ENCODE assay signal across 8 cellular contexts in genomic region chr1:150562384-150563339, GRCh38. TPM values are rescaled to one million over a fixed set of nuclear protein-coding genes. Genes with fewer than 3 reads are reported as not detected.
A peak's percentile ranks its signal among the peaks of the same experiment; 100 is the strongest.
DNase-seq lines count a peak whose midpoint lies in the region; ATAC-seq and TF ChIP-seq lines count a peak whose summit lies in the region.

No MANE protein-coding gene starts in this region.

- H3K9me3 Mint-ChIP-seq in CD4-positive, CD25-positive, alpha-beta regulatory T cell = no peaks in the 10 kb centered on the region
- H3K9me3 Mint-ChIP-seq in activated CD8-positive, alpha-beta memory T cell treated with anti-CD3 and anti-CD28 coated beads, Interleukin-2, amount 10 ng/mL, durations not matched to agents 7 days and 5 days (ENCODE audit: low read depth) = no peaks in the 10 kb centered on the region

- peak overlapping the region; percentile 99 for H3K4ac ChIP-seq in IMR-90 (ENCODE audit: low read depth, low read length)

- no peak for TF ChIP-seq CTCF in IMR-90 (conservative IDR thresholded peaks at IDR 0.05; ENCODE audit: low read depth, low read length)

- dilution Hi-C loops in IMR-90 (cut with HindIII; ENCODE audit: low sequenced_read_pairs, unreplicated experiment) = no loop called here

- H3K4me1 Mint-ChIP-seq in CD4-positive, CD25-positive, alpha-beta regulatory T cell = peaks cover 17 to 71% (median 45%) of the 10 kb centered on the region in 4 donors
- H3K4me1 Mint-ChIP-seq in activated CD8-positive, alpha-beta memory T cell treated with anti-CD3 and anti-CD28 coated beads, Interleukin-2, amount 10 ng/mL, durations not matched to agents 7 days and 5 days = peaks cover 62% of the 10 kb centered on the region

- H4K91ac ChIP-seq in IMR-90 (ENCODE audit: insufficient read depth, low read depth, low read length) = peak overlapping the region; percentile 98

- H3K9me3 ChIP-seq in CD4-positive, CD25-positive, alpha-beta regulatory T cell (ENCODE audit: control insufficient read depth in 2 of 2, low read length in 2 of 2) = no peaks in the 10 kb centered on the region
- H3K9me3 ChIP-seq in IMR-90 (ENCODE audit: control insufficient read depth, insufficient read depth, low read length) = no peaks in the 10 kb centered on the region
- no peaks in the 10 kb centered on the region for H3K9me3 ChIP-seq in skeletal muscle satellite cell (replicated peaks; ENCODE audit: low read length)

- CTCF ChIA-PET in IMR-90 (lab: Yijun Ruan, JAX) = interaction anchor here (1.1 to 2.2 kb wide), 2 partner anchors 57 to 59 kb away, joined by 5 to 17 read pairs; no protein-coding TSS in a partner anchor
- CTCF ChIA-PET in activated CD8-positive, alpha-beta memory T cell treated with anti-CD3 and anti-CD28 coated beads, Interleukin-2, amount 10 ng/mL, durations not matched to agents 7 days and 5 days (lab: Charles Lee) = interaction anchor here (1.1 to 12.0 kb wide), 10 partner anchors 12 to 443 kb away, joined by 3 to 297 read pairs (median 6); partner anchors contain the start of genes ENSA and MCL1

- peak overlapping the region; percentile 95 for H3K27ac ChIP-seq in CD4-positive, CD25-positive, alpha-beta regulatory T cell (ENCODE audit: insufficient read depth, low read length, poor library complexity, severe bottlenecking)
- peak overlapping the region; percentile 96 for H3K27ac ChIP-seq in IMR-90 (ENCODE audit: insufficient read depth, low read length)

- H3K27me3 ChIP-seq in CD4-positive, CD25-positive, alpha-beta regulatory T cell (ENCODE audit: control insufficient read depth, insufficient read depth, low read length) = no peaks in the 10 kb centered on the region
- no peaks in the 10 kb centered on the region for H3K27me3 ChIP-seq in IMR-90 (ENCODE audit: control insufficient read depth, insufficient read depth, low read length)
- H3K27me3 ChIP-seq in skeletal muscle satellite cell (ENCODE audit: control insufficient read depth, insufficient read depth, low read length) = no peaks in the 10 kb centered on the region

- no peaks in the 10 kb centered on the region for H3K36me3 ChIP-seq in CD4-positive, CD25-positive, alpha-beta regulatory T cell (ENCODE audit: control insufficient read depth, insufficient read depth, low read length)
- no peaks in the 10 kb centered on the region for H3K36me3 ChIP-seq in IMR-90 (ENCODE audit: control insufficient read depth, insufficient read depth, low read length)
- H3K36me3 ChIP-seq in skeletal muscle satellite cell (ENCODE audit: insufficient read depth, low read length) = no peaks in the 10 kb centered on the region

- H3K9ac ChIP-seq in IMR-90 (ENCODE audit: low read depth, low read length) = peak overlapping the region; percentile 47
- H3K9ac ChIP-seq in skeletal muscle satellite cell (ENCODE audit: low read depth, low read length) = peak overlapping the region; percentile 97

- peak; percentile 53 to 93 (median 65) for DNase-seq in CD4-positive, CD25-positive, alpha-beta regulatory T cell
- DNase-seq in IMR-90 (no peak), fibroblast of gingiva (ENCODE audit: low read depth) (peak; percentile 14), middle frontal gyrus (ENCODE audit: extremely low spot score, low spot score) (no peak), NCI-H82 (lab: John Stamatoyannopoulos, UW) (no peak)
- peak; percentile 89 for DNase-seq in activated CD8-positive, alpha-beta memory T cell treated with anti-CD3 and anti-CD28 coated beads, Interleukin-2, amount 10 ng/mL, durations not matched to agents 7 days and 5 days

- peak; percentile 15; the same call in 1 of the 2 replicates for TF ChIP-seq POLR2A in IMR-90 (IDR thresholded peaks at IDR 0.05; ENCODE audit: low read depth, low read length)

- H3K27me3 Mint-ChIP-seq in CD4-positive, CD25-positive, alpha-beta regulatory T cell = no peaks in the 10 kb centered on the region
- no peaks in the 10 kb centered on the region for H3K27me3 Mint-ChIP-seq in activated CD8-positive, alpha-beta memory T cell treated with anti-CD3 and anti-CD28 coated beads, Interleukin-2, amount 10 ng/mL, durations not matched to agents 7 days and 5 days

- H3K9me1 ChIP-seq in IMR-90 (ENCODE audit: insufficient read depth, low read length) = peaks cover 28% of the 10 kb centered on the region

- H3K23ac ChIP-seq in IMR-90 (ENCODE audit: low read depth, low read length) = peak overlapping the region; percentile 89

- peak overlapping the region; percentile 82 for H4K5ac ChIP-seq in IMR-90 (ENCODE audit: low read depth, low read length)

- 18% methylated on average over 4 of the region's 4 CpGs; no CpG with 5 or more reads in 1 of the 2 experiments for WGBS in IMR-90 (ENCODE audit: extremely low coverage in 2 of 2, insufficient read length in 1 of 2), 2 experiments

- TF ChIP-seq RAD21 in IMR-90 (IDR thresholded peaks at IDR 0.05; ENCODE audit: low read length) = no peak

- peak overlapping the region; percentile 90 for H3K4me3 ChIP-seq in CD4-positive, CD25-positive, alpha-beta regulatory T cell (ENCODE audit: low read depth, low read length)
- H3K4me3 ChIP-seq in IMR-90 (ENCODE audit: insufficient read depth, low read depth, low read length) (no peak overlapping the region), skeletal muscle satellite cell (ENCODE audit: low read length) (peak overlapping the region; percentile 67)

- H3K36me3 Mint-ChIP-seq in CD4-positive, CD25-positive, alpha-beta regulatory T cell = peaks cover 5% of the 10 kb centered on the region
- H3K36me3 Mint-ChIP-seq in activated CD8-positive, alpha-beta memory T cell treated with anti-CD3 and anti-CD28 coated beads, Interleukin-2, amount 10 ng/mL, durations not matched to agents 7 days and 5 days = peaks cover 8% of the 10 kb centered on the region

- peak overlapping the region; percentile 88 to 100 (median 96) for H3K4me3 Mint-ChIP-seq in CD4-positive, CD25-positive, alpha-beta regulatory T cell
- H3K4me3 Mint-ChIP-seq in activated CD8-positive, alpha-beta memory T cell treated with anti-CD3 and anti-CD28 coated beads, Interleukin-2, amount 10 ng/mL, durations not matched to agents 7 days and 5 days = peak overlapping the region; percentile 87

- H2BK20ac ChIP-seq in IMR-90 (ENCODE audit: low read depth, low read length) = peak overlapping the region; percentile 97

- H2AFZ ChIP-seq in IMR-90 (replicated peaks; ENCODE audit: low read length, poor library complexity) = peak overlapping the region; percentile 96

- intact Hi-C loops in IMR-90 (cut with micrococcal nuclease) = loop anchor here (5.0 to 10.0 kb wide), 6 partner anchors 75 to 442 kb away; partner anchors contain the start of genes ARNT, CA14, GOLPH3L and MINDY1

- peak overlapping the region; percentile 93 for H2AK5ac ChIP-seq in IMR-90 (ENCODE audit: low read depth, low read length)

- peak overlapping the region; percentile 99 to 100 (median 99) for H3K27ac Mint-ChIP-seq in CD4-positive, CD25-positive, alpha-beta regulatory T cell
- peak overlapping the region; percentile 100 for H3K27ac Mint-ChIP-seq in activated CD8-positive, alpha-beta memory T cell treated with anti-CD3 and anti-CD28 coated beads, Interleukin-2, amount 10 ng/mL, durations not matched to agents 7 days and 5 days

- H3K18ac ChIP-seq in IMR-90 (ENCODE audit: low read depth, low read length) = peak overlapping the region; percentile 78

- peak overlapping the region; percentile 96 for H2AK9ac ChIP-seq in IMR-90 (replicated peaks; ENCODE audit: low read depth, low read length, poor library complexity)

- H3K56ac ChIP-seq in IMR-90 (ENCODE audit: extremely low read depth, insufficient read depth, low read length) = peak overlapping the region; percentile 85; the same call in 1 of the 2 replicates

- H3K4me2 ChIP-seq in IMR-90 (ENCODE audit: low read depth, low read length) = peak overlapping the region; percentile 43
- peak overlapping the region; percentile 87 for H3K4me2 ChIP-seq in skeletal muscle satellite cell (ENCODE audit: low read length)

- H2BK5ac ChIP-seq in IMR-90 (ENCODE audit: low read depth, low read length, poor library complexity, severe bottlenecking) = peak overlapping the region; percentile 96

- peak overlapping the region; percentile 90; the same call in 2 of the 3 replicates for H2BK15ac ChIP-seq in IMR-90 (ENCODE audit: low read depth, low read length)

- H3K79me1 ChIP-seq in IMR-90 (ENCODE audit: low read depth in 1 of 2, low read length in 2 of 2) = peaks cover 12 to 84% of the 10 kb centered on the region in 2 experiments

- peak; percentile 5 to 8 for ATAC-seq in CD4-positive, CD25-positive, alpha-beta regulatory T cell (ENCODE audit: low read depth in 2 of 2)
- ATAC-seq in GM21367 (IDR thresholded peaks at IDR 0.05; ENCODE audit: unreplicated experiment) (peak; percentile 25), IMR-90 (ENCODE audit: low read depth) (no peak)
- ATAC-seq in activated CD8-positive, alpha-beta memory T cell treated with anti-CD3 and anti-CD28 coated beads, Interleukin-2, amount 10 ng/mL, durations not matched to agents 7 days and 5 days = peak; percentile 1

- H3K4me1 ChIP-seq in CD4-positive, CD25-positive, alpha-beta regulatory T cell (ENCODE audit: control insufficient read depth, insufficient read depth, low read length, poor library complexity, severe bottlenecking) = peaks cover 81% of the 10 kb centered on the region
- peaks cover 34% of the 10 kb centered on the region for H3K4me1 ChIP-seq in IMR-90 (ENCODE audit: control insufficient read depth, insufficient read depth, low read length)
- H3K4me1 ChIP-seq in skeletal muscle satellite cell (ENCODE audit: control insufficient read depth, insufficient read depth, low read length) = peaks cover 65% of the 10 kb centered on the region

- H4K8ac ChIP-seq in IMR-90 (ENCODE audit: low read depth in 2 of 2, low read length in 2 of 2) = peak overlapping the region; percentile 90 to 97

- peak overlapping the region; percentile 98 for H2BK120ac ChIP-seq in IMR-90 (ENCODE audit: low read depth, low read length)

- peaks cover 33% of the 10 kb centered on the region for H4K20me1 ChIP-seq in IMR-90 (ENCODE audit: insufficient read depth, low read length)

- in situ Hi-C loops in IMR-90 (cut with MboI; ENCODE audit: low sequenced_read_pairs) = loop anchor here (10.0 kb wide), 1 partner anchor 242 kb away; the partner anchor contains the start of gene CTSK

- POLR2A ChIA-PET in IMR-90 (lab: Charles Lee; ENCODE audit: unreplicated experiment) = interaction anchor here (0.5 to 3.0 kb wide), 6 partner anchors 8 to 511 kb away, joined by 3 to 18 read pairs (median 6); partner anchors contain the start of gene MCL1

- BruUV-seq in IMR-90 (replicated peaks; lab: Mats Ljungman, UMichigan) = no TSS peak

- peak overlapping the region; percentile 61 for H3K14ac ChIP-seq in IMR-90 (replicated peaks; ENCODE audit: low read depth, low read length)

RNA-seq across cellular contexts. Expression of gene ADAMTSL4, which starts 13.5 kb away (rescaled TPM):
- 0.12 TPM for total RNA-seq in CD4-positive, CD25-positive, alpha-beta regulatory T cell
- polyA plus RNA-seq in CD4-positive, CD25-positive, alpha-beta regulatory T cell = under 1 TPM in 1 of 4 donors, not detected in 3; 0.22 TPM
- 0.54 and 0.56 TPM in 2 replicates for total RNA-seq in IMR-90 (2012; rRNA removed)
- polyA plus RNA-seq in IMR-90 (2012; rRNA removed) = 11.3 and 12.2 TPM in 2 replicates
- polyA plus RNA-seq in IMR-90 (2012; cell fraction: cytosol; rRNA removed) = 7.9 and 11.9 TPM in 2 replicates
- polyA plus RNA-seq in IMR-90 (2012; cell fraction: nucleus; rRNA removed; ENCODE audit: low replicate concordance) = 44.4 and 63.5 TPM in 2 replicates
- under 1 TPM; 0.18 to 0.35 TPM for total RNA-seq in activated CD8-positive, alpha-beta memory T cell treated with anti-CD3 and anti-CD28 coated beads, Interleukin-2, amount 10 ng/mL, durations not matched to agents 7 days and 5 days
- 12.9 and 14.6 TPM in 2 replicates for total RNA-seq in skeletal muscle satellite cell (2012; rRNA removed)

RNA-seq across cellular contexts. Expression of gene MCL1, which starts 16.7 kb away (rescaled TPM):
- total RNA-seq in CD4-positive, CD25-positive, alpha-beta regulatory T cell = 764 TPM
- polyA plus RNA-seq in CD4-positive, CD25-positive, alpha-beta regulatory T cell = 100 to 1,000 TPM; 167 to 209 (median 178) TPM
- 142 and 212 TPM in 2 replicates for total RNA-seq in IMR-90 (2012; rRNA removed)
- 79.5 and 88.4 TPM in 2 replicates for polyA plus RNA-seq in IMR-90 (2012; rRNA removed)
- 32.7 and 42.7 TPM in 2 replicates for polyA plus RNA-seq in IMR-90 (2012; cell fraction: cytosol; rRNA removed)
- polyA plus RNA-seq in IMR-90 (2012; cell fraction: nucleus; rRNA removed; ENCODE audit: low replicate concordance) = 327 and 737 TPM in 2 replicates
- 100 to 1,000 TPM; 373 to 408 TPM for total RNA-seq in activated CD8-positive, alpha-beta memory T cell treated with anti-CD3 and anti-CD28 coated beads, Interleukin-2, amount 10 ng/mL, durations not matched to agents 7 days and 5 days
- total RNA-seq in skeletal muscle satellite cell (2012; rRNA removed) = 285 and 293 TPM in 2 replicates

RNA-seq across cellular contexts. Expression of gene FALEC, which starts 47.1 kb away (rescaled TPM):
- total RNA-seq in CD4-positive, CD25-positive, alpha-beta regulatory T cell = not detected
- under 1 TPM in 1 of 4 donors, not detected in 3; 0.42 TPM for polyA plus RNA-seq in CD4-positive, CD25-positive, alpha-beta regulatory T cell
- not detected in 2 replicates for total RNA-seq in IMR-90 (2012; rRNA removed)
- 0.26 TPM in 1 of 2 replicates, not detected in the other for polyA plus RNA-seq in IMR-90 (2012; rRNA removed)
- polyA plus RNA-seq in IMR-90 (2012; cell fraction: cytosol; rRNA removed) = 0.12 TPM in 1 of 2 replicates, not detected in the other
- polyA plus RNA-seq in IMR-90 (2012; cell fraction: nucleus; rRNA removed; ENCODE audit: low replicate concordance) = not detected in 2 replicates
- under 1 TPM in 1 of 2 experiments, not detected in 1; 0.59 TPM for total RNA-seq in activated CD8-positive, alpha-beta memory T cell treated with anti-CD3 and anti-CD28 coated beads, Interleukin-2, amount 10 ng/mL, durations not matched to agents 7 days and 5 days
- total RNA-seq in skeletal muscle satellite cell (2012; rRNA removed) = not detected in 2 replicates

RNA-seq across cellular contexts. Expression of gene ECM1, which starts 54.8 kb away (rescaled TPM):
- total RNA-seq in CD4-positive, CD25-positive, alpha-beta regulatory T cell = 0.22 TPM
- polyA plus RNA-seq in CD4-positive, CD25-positive, alpha-beta regulatory T cell = under 1 TPM in 1 of 4 donors, not detected in 3; 0.10 TPM
- total RNA-seq in IMR-90 (2012; rRNA removed) = 17.2 and 20.1 TPM in 2 replicates
- 230 and 264 TPM in 2 replicates for polyA plus RNA-seq in IMR-90 (2012; rRNA removed)
- 156 and 270 TPM in 2 replicates for polyA plus RNA-seq in IMR-90 (2012; cell fraction: cytosol; rRNA removed)
- 174 and 251 TPM in 2 replicates for polyA plus RNA-seq in IMR-90 (2012; cell fraction: nucleus; rRNA removed; ENCODE audit: low replicate concordance)
- total RNA-seq in activated CD8-positive, alpha-beta memory T cell treated with anti-CD3 and anti-CD28 coated beads, Interleukin-2, amount 10 ng/mL, durations not matched to agents 7 days and 5 days = 1 to 10 TPM; 1.0 to 1.3 TPM
- total RNA-seq in skeletal muscle satellite cell (2012; rRNA removed) = 4.8 and 15.3 TPM in 2 replicates

Comparison
In these comparisons a context has a peak if more than half of its experiments do, and no peak if none do; other contexts are left out.
1. DNase-seq: peak in CD4-positive, CD25-positive, alpha-beta regulatory T cell (3 of 3), activated CD8-positive, alpha-beta memory T cell treated with anti-CD3 and anti-CD28 coated beads, Interleukin-2, amount 10 ng/mL, durations not matched to agents 7 days and 5 days (single experiment) and fibroblast of gingiva (single experiment); none in IMR-90 (single experiment), middle frontal gyrus (single experiment) and NCI-H82 (single experiment).